ENCODE assay signal across 8 cellular contexts in genomic region chr12:3491938-3492867, GRCh38. TPM values are rescaled to one million over a fixed set of nuclear protein-coding genes. Genes with fewer than 3 reads are reported as not detected.
DNase-seq lines count a peak whose midpoint lies in the region; ATAC-seq and TF ChIP-seq lines count a peak whose summit lies in the region.

No MANE protein-coding gene starts in this region.

- peak; percentile 33 for DNase-seq in NCI-H2227 (lab: John Stamatoyannopoulos, UW; ENCODE audit: unreplicated experiment)
- DNase-seq in NCI-H2227 treated with DMSO at 0.1 percent for 48 hours (lab: John Stamatoyannopoulos, UW), result no peak
- peak; percentile 60 for DNase-seq in RWPE1 (ENCODE audit: low spot score)
- peak; percentile 32 for DNase-seq in amniotic epithelial cell (ENCODE audit: low read depth)
- DNase-seq in iPS DF 6.9 (ENCODE audit: low read depth, low spot score), result peak; percentile 64
- no peak for DNase-seq in gastrocnemius medialis

- H3K4me1 ChIP-seq in iPS DF 6.9 (ENCODE audit: control insufficient read depth, insufficient read depth, low read length) (peaks cover 9% of the 10 kb centered on the region; the same call in 1 of the 2 replicates), gastrocnemius medialis (peaks cover 7 to 18% of the 10 kb centered on the region in 2 donors)

- TF ChIP-seq CTCF in RWPE1 (conservative IDR thresholded peaks at IDR 0.05; ENCODE audit: low read depth) (no peak; the same call in 1 of the 2 replicates), gastrocnemius medialis (IDR thresholded peaks at IDR 0.05 in 4 of 5, conservative IDR thresholded peaks at IDR 0.05 in 1 of 5) (no peak)

- H3K4me3 ChIP-seq in iPS DF 6.9 (ENCODE audit: low read length), result peak overlapping the region; percentile 56; the same call in 1 of the 2 replicates
- H3K4me3 ChIP-seq in gastrocnemius medialis, result peak overlapping the region in 3 of 4 donors; percentile 6 to 27 (median 25)

- POLR2A ChIA-PET in RWPE1 (lab: Yijun Ruan, JAX; ENCODE audit: low non-redundant PET), result no interaction called here

- H3K36me3 ChIP-seq in iPS DF 6.9 (ENCODE audit: control insufficient read depth, insufficient read depth, low read length), result no peaks in the 10 kb centered on the region
- H3K36me3 ChIP-seq in gastrocnemius medialis, result no peaks in the 10 kb centered on the region

- no peak for TF ChIP-seq POLR2A in gastrocnemius medialis (IDR thresholded peaks at IDR 0.05)

- intact Hi-C loops in gastrocnemius medialis (cut with DNase I; ENCODE audit: low total_unique reads), result no loop called here

- ATAC-seq in gastrocnemius medialis (peak in 1 of 2 donors; percentile 69), GM21447 (IDR thresholded peaks at IDR 0.05; ENCODE audit: unreplicated experiment) (no peak), HG03439 (IDR thresholded peaks at IDR 0.05; ENCODE audit: unreplicated experiment) (no peak)

- H3K9me3 ChIP-seq in iPS DF 6.9 (ENCODE audit: control insufficient read depth, insufficient read depth, low read length) (no peaks in the 10 kb centered on the region), gastrocnemius medialis (no peaks in the 10 kb centered on the region)

- H3K27me3 ChIP-seq in iPS DF 6.9 (ENCODE audit: control insufficient read depth, insufficient read depth, low read length), result peaks cover 49% of the 10 kb centered on the region
- peaks cover 40 to 46% (median 43%) of the 10 kb centered on the region in 3 donors for H3K27me3 ChIP-seq in gastrocnemius medialis

- in situ Hi-C loops in gastrocnemius medialis (cut with MboI; ENCODE audit: low sequenced_read_pairs in 4 of 4), result no loop called here

- CTCF ChIA-PET in RWPE1 (lab: Yijun Ruan, JAX), result interaction anchor here (0.5 to 1.0 kb wide), 3 partner anchors 31 to 146 kb away, joined by 3 to 4 read pairs (median 3); no protein-coding TSS in a partner anchor

- H3K27ac ChIP-seq in RWPE1 (peak overlapping the region; percentile 83), iPS DF 6.9 (ENCODE audit: low read length) (no peak overlapping the region), gastrocnemius medialis (no peak overlapping the region)

- no CpG with 5 or more reads among the region's 60 CpGs for WGBS in iPS DF 6.9 (ENCODE audit: insufficient coverage, insufficient read length)

RNA-seq across cellular contexts. Expression of gene PRMT8, which starts 1.2 kb away (rescaled TPM):
- total RNA-seq in gastrocnemius medialis, result not detected

Comparison
In these comparisons a context has a peak if more than half of its experiments do, and no peak if none do; other contexts are left out.
1. DNase-seq: peak in NCI-H2227 (single experiment), RWPE1 (single experiment), amniotic epithelial cell (single experiment) and iPS DF 6.9 (single experiment); none in NCI-H2227 treated with DMSO at 0.1 percent for 48 hours (single experiment) and gastrocnemius medialis (0 of 2).